In genomic region chr6:166615059-166615770, GRCh38 we compare ENCODE assay signal across 15 cellular contexts. TPM values are rescaled to one million over a fixed set of nuclear protein-coding genes. Genes with fewer than 3 reads are reported as not detected.
A peak's percentile ranks its signal among the peaks of the same experiment; 100 is the strongest.
DNase-seq lines count a peak whose midpoint lies in the region; ATAC-seq and TF ChIP-seq lines count a peak whose summit lies in the region.
"Had no signal": no experiment of that assay in that cellular context is flagged by ENCODE, and none has a peak within 500 bp of the region (broad histone marks: within the 10 kb centered on the region; RNA-seq: fewer than 3 reads in every experiment).

No MANE protein-coding gene starts in this region.

- H3K4me1 ChIP-seq in breast epithelium = peaks cover under 1 to 3% of the 10 kb centered on the region in 2 donors
- H3K4me1 ChIP-seq: A549 had no signal

- TF ChIP-seq CTCF in MCF 10A (IDR thresholded peaks at IDR 0.05; ENCODE audit: unreplicated experiment) = no peak
- no peak for TF ChIP-seq CTCF in breast epithelium (IDR thresholded peaks at IDR 0.05)
- no peak for TF ChIP-seq CTCF in fibroblast of mammary gland (conservative IDR thresholded peaks at IDR 0.05; ENCODE audit: control insufficient read depth, insufficient read depth, low read depth, low read length)
- no peak for TF ChIP-seq CTCF in nephron progenitor cell (IDR thresholded peaks at IDR 0.05)

- H3K27me3 Mint-ChIP-seq in MCF 10A (ENCODE audit: insufficient read depth, unreplicated experiment) (no peaks in the 10 kb centered on the region), nephron progenitor cell (ENCODE audit: low read depth, poor library complexity) (peaks cover 14% of the 10 kb centered on the region)
- H3K27me3 Mint-ChIP-seq in activated CD4-positive, alpha-beta T cell treated with anti-CD3 and anti-CD28 coated beads for 36 hours = no peaks in the 10 kb centered on the region
- H3K27me3 Mint-ChIP-seq: activated naive CD8-positive, alpha-beta T cell treated with anti-CD3 and anti-CD28 coated beads for 36 hours; stimulated activated naive CD8-positive, alpha-beta T cell treated with anti-CD3 and anti-CD28 coated beads, Interleukin-15, amount 100 ng/mL, for 72 hours had no signal

- H3K4me1 Mint-ChIP-seq in MCF 10A (ENCODE audit: insufficient read depth, unreplicated experiment) = peaks cover 74% of the 10 kb centered on the region
- H3K4me1 Mint-ChIP-seq in nephron progenitor cell = peaks cover 92% of the 10 kb centered on the region
- H3K4me1 Mint-ChIP-seq in activated CD4-positive, alpha-beta T cell treated with anti-CD3 and anti-CD28 coated beads for 36 hours = no peaks in the 10 kb centered on the region
- H3K4me1 Mint-ChIP-seq: activated naive CD8-positive, alpha-beta T cell treated with anti-CD3 and anti-CD28 coated beads for 36 hours; stimulated activated naive CD8-positive, alpha-beta T cell treated with anti-CD3 and anti-CD28 coated beads, Interleukin-15, amount 100 ng/mL, for 72 hours had no signal

- DNase-seq in MCF 10A (ENCODE audit: unreplicated experiment) = no peak
- no peak for DNase-seq in breast epithelium (ENCODE audit: low spot score in 2 of 2)
- peak; percentile 76 for DNase-seq in fibroblast of mammary gland (ENCODE audit: low read depth)
- no peak for DNase-seq in nephron progenitor cell
- peak; percentile 34 for DNase-seq in ureter (ENCODE audit: low spot score)
- DNase-seq in activated CD4-positive, alpha-beta T cell treated with anti-CD3 and anti-CD28 coated beads for 4 hours = no peak
- DNase-seq in activated CD4-positive, alpha-beta T cell treated with anti-CD3 and anti-CD28 coated beads for 36 hours = no peak
- no peak for DNase-seq in AG08396 (ENCODE audit: low spot score)
- DNase-seq: activated naive CD8-positive, alpha-beta T cell treated with anti-CD3 and anti-CD28 coated beads for 36 hours; DMS153; Karpas-422; stimulated activated CD4-positive, alpha-beta T cell treated with anti-CD3 and anti-CD28 coated beads, Interleukin-4, amount 100 ng/mL, for 4 hours; stimulated activated naive CD8-positive, alpha-beta T cell treated with anti-CD3 and anti-CD28 coated beads, Interleukin-15, amount 100 ng/mL, for 72 hours had no signal

- POLR2A ChIA-PET in MCF 10A (lab: Yijun Ruan, JAX) = interaction anchor here (0.6 to 0.8 kb wide), 2 partner anchors 22 to 1270 kb away, joined by 4 to 6 read pairs; no protein-coding TSS in a partner anchor
- POLR2A ChIA-PET in activated CD4-positive, alpha-beta T cell treated with anti-CD3 and anti-CD28 coated beads for 36 hours (lab: Charles Lee) = no interaction called here

- TF ChIP-seq POLR2A in breast epithelium (IDR thresholded peaks at IDR 0.05) = no peak

- no peaks in the 10 kb centered on the region for H3K27me3 ChIP-seq in breast epithelium

- intact Hi-C loops in MCF 10A (cut with micrococcal nuclease) = no loop called here
- intact Hi-C loops in breast epithelium (cut with DNase I; ENCODE audit: low total_unique reads) = no loop called here
- intact Hi-C loops in activated CD4-positive, alpha-beta T cell treated with anti-CD3 and anti-CD28 coated beads for 36 hours (cut with DNase I, micrococcal nuclease) = no loop called here

- no TSS peak for BruUV-seq in MCF 10A (replicated peaks; lab: Mats Ljungman, UMichigan)

- H3K4me3 ChIP-seq in breast epithelium (no peak overlapping the region), fibroblast of mammary gland (ENCODE audit: control insufficient read depth, low read depth, low read length) (no peak overlapping the region)
- H3K4me3 ChIP-seq: A549 had no signal

- H3K36me3 Mint-ChIP-seq in MCF 10A (ENCODE audit: insufficient read depth, unreplicated experiment) (peaks cover 53% of the 10 kb centered on the region), nephron progenitor cell (ENCODE audit: low read depth) (peaks cover 19% of the 10 kb centered on the region)
- no peaks in the 10 kb centered on the region for H3K36me3 Mint-ChIP-seq in activated CD4-positive, alpha-beta T cell treated with anti-CD3 and anti-CD28 coated beads for 36 hours (ENCODE audit: low read depth)
- H3K36me3 Mint-ChIP-seq: activated naive CD8-positive, alpha-beta T cell treated with anti-CD3 and anti-CD28 coated beads for 36 hours had no signal

- no peaks in the 10 kb centered on the region for H3K36me3 ChIP-seq in breast epithelium

- H3K9me3 Mint-ChIP-seq in MCF 10A (ENCODE audit: unreplicated experiment) (no peaks in the 10 kb centered on the region), nephron progenitor cell (no peaks in the 10 kb centered on the region)
- H3K9me3 Mint-ChIP-seq in activated CD4-positive, alpha-beta T cell treated with anti-CD3 and anti-CD28 coated beads for 36 hours (ENCODE audit: low read depth) = no peaks in the 10 kb centered on the region
- H3K9me3 Mint-ChIP-seq: activated naive CD8-positive, alpha-beta T cell treated with anti-CD3 and anti-CD28 coated beads for 36 hours; stimulated activated naive CD8-positive, alpha-beta T cell treated with anti-CD3 and anti-CD28 coated beads, Interleukin-15, amount 100 ng/mL, for 72 hours; T-helper 2 cell treated with Interferon-gamma antibody and Interleukin-4, amounts not matched to agents 5 μg/mL and 100 μg/mL, for 36 hours had no signal

- peak overlapping the region in 1 of 2 donors; percentile 73 for H3K27ac ChIP-seq in breast epithelium
- H3K27ac ChIP-seq: A549 had no signal

- H3K4me3 Mint-ChIP-seq in MCF 10A (ENCODE audit: unreplicated experiment) = peak overlapping the region; percentile 34
- no peak overlapping the region for H3K4me3 Mint-ChIP-seq in nephron progenitor cell
- H3K4me3 Mint-ChIP-seq in activated CD4-positive, alpha-beta T cell treated with anti-CD3 and anti-CD28 coated beads for 36 hours = no peak overlapping the region
- H3K4me3 Mint-ChIP-seq: activated naive CD8-positive, alpha-beta T cell treated with anti-CD3 and anti-CD28 coated beads for 36 hours; stimulated activated naive CD8-positive, alpha-beta T cell treated with anti-CD3 and anti-CD28 coated beads, Interleukin-15, amount 100 ng/mL, for 72 hours; T-helper 2 cell treated with Interferon-gamma antibody and Interleukin-4, amounts not matched to agents 5 μg/mL and 100 μg/mL, for 36 hours had no signal

- ATAC-seq in activated CD4-positive, alpha-beta T cell treated with anti-CD3 and anti-CD28 coated beads for 36 hours = no peak
- ATAC-seq: A549; stimulated activated naive CD8-positive, alpha-beta T cell treated with anti-CD3 and anti-CD28 coated beads, Interleukin-15, amount 100 ng/mL, for 72 hours had no signal

- peak overlapping the region; percentile 75 for H3K27ac Mint-ChIP-seq in MCF 10A (ENCODE audit: low read depth, unreplicated experiment)
- H3K27ac Mint-ChIP-seq in nephron progenitor cell = peak overlapping the region; percentile 89
- no peak overlapping the region for H3K27ac Mint-ChIP-seq in activated CD4-positive, alpha-beta T cell treated with anti-CD3 and anti-CD28 coated beads for 36 hours
- H3K27ac Mint-ChIP-seq: activated naive CD8-positive, alpha-beta T cell treated with anti-CD3 and anti-CD28 coated beads for 36 hours; T-helper 2 cell treated with Interferon-gamma antibody and Interleukin-4, amounts not matched to agents 5 μg/mL and 100 μg/mL, for 36 hours had no signal

- CTCF ChIA-PET in MCF 10A (lab: Yijun Ruan, JAX) = no interaction called here
- CTCF ChIA-PET in activated CD4-positive, alpha-beta T cell treated with anti-CD3 and anti-CD28 coated beads for 36 hours (lab: Charles Lee) = no interaction called here

- H3K9me3 ChIP-seq in breast epithelium = no peaks in the 10 kb centered on the region
- H3K9me3 ChIP-seq: A549 had no signal

RNA-seq across cellular contexts. Expression of gene RPS6KA2, which starts 11.8 kb away (rescaled TPM):
- total RNA-seq in MCF 10A (2022) (126 and 157 TPM in 2 replicates), breast epithelium (100 to 1,000 TPM in 1 of 3 donors, 10 to 100 TPM in 2; 23.7 to 124 (median 56.4) TPM), ureter (85.3 TPM)
- total RNA-seq in activated CD4-positive, alpha-beta T cell treated with anti-CD3 and anti-CD28 coated beads for 36 hours = 10 to 100 TPM in 1 of 2 experiments, 1 to 10 TPM in 1; 9.3 to 10.9 TPM

RNA-seq across cellular contexts. Expression of gene RAMACL, which starts 28.7 kb away (rescaled TPM):
- total RNA-seq in MCF 10A (2022) = 5.3 and 5.8 TPM in 2 replicates
- 10 to 100 TPM in 1 of 3 donors, 1 to 10 TPM in 2; 2.5 to 13.4 (median 2.6) TPM for total RNA-seq in breast epithelium
- total RNA-seq in ureter = 7.8 TPM
- under 1 TPM; 0.30 to 0.41 TPM for total RNA-seq in activated CD4-positive, alpha-beta T cell treated with anti-CD3 and anti-CD28 coated beads for 36 hours

Comparison
In these comparisons a context has a peak if more than half of its experiments do, and no peak if none do; other contexts are left out.
1. DNase-seq: peak in fibroblast of mammary gland (single experiment) and ureter (single experiment); none in MCF 10A (single experiment), breast epithelium (0 of 2), nephron progenitor cell (single experiment), activated CD4-positive, alpha-beta T cell treated with anti-CD3 and anti-CD28 coated beads for 4 hours (0 of 2), activated CD4-positive, alpha-beta T cell treated with anti-CD3 and anti-CD28 coated beads for 36 hours (single experiment) and AG08396 (single experiment).